In genomic region chr1:25430073-25430665, GRCh38 we compare ENCODE assay signal across 8 cellular contexts.
DNase-seq lines count a peak whose midpoint lies in the region; ATAC-seq and TF ChIP-seq lines count a peak whose summit lies in the region.

No MANE protein-coding gene starts in this region.

- no peaks in the 10 kb centered on the region for H3K27me3 Mint-ChIP-seq in central memory CD8-positive, alpha-beta T cell

- H3K4me1 Mint-ChIP-seq in central memory CD8-positive, alpha-beta T cell = peaks cover 37% of the 10 kb centered on the region

- H3K4me3 ChIP-seq in AG10803 (ENCODE audit: low read length) = peak overlapping the region; percentile 86

- no peak for TF ChIP-seq CTCF in AG10803 (conservative IDR thresholded peaks at IDR 0.05; ENCODE audit: low read length)

- DNase-seq in AG10803 (ENCODE audit: low read depth) = peak; percentile 80
- DNase-seq in NCI-H226 = peak; percentile 67
- DNase-seq in activated CD4-positive, CD25-positive, alpha-beta regulatory T cell treated with anti-CD3 and anti-CD28 coated beads, Interleukin-2, amount 50 U/mL, for 16 hours (ENCODE audit: low read depth, low spot score) = peak; percentile 77
- peak; percentile 82 to 85 for DNase-seq in central memory CD8-positive, alpha-beta T cell (ENCODE audit: low spot score in 2 of 2)
- peak; percentile 82 for DNase-seq in kidney glomerular epithelial cell (lab: John Stamatoyannopoulos, UW)
- peak; percentile 58 to 76 for DNase-seq in stimulated activated CD4-positive, alpha-beta T cell treated with anti-CD3 and anti-CD28 coated beads, Interleukin-1b, Interleukin-23, amount 100 ng/mL, for 1 hour (ENCODE audit: low read depth in 2 of 2)

- H3K27ac Mint-ChIP-seq in central memory CD8-positive, alpha-beta T cell (ENCODE audit: low read depth) = peak overlapping the region; percentile 99

- no peaks in the 10 kb centered on the region for H3K9me3 Mint-ChIP-seq in central memory CD8-positive, alpha-beta T cell

- peak; percentile 77 for ATAC-seq in GM19035 (IDR thresholded peaks at IDR 0.05; ENCODE audit: unreplicated experiment)
- ATAC-seq in HG03196 (IDR thresholded peaks at IDR 0.05; ENCODE audit: unreplicated experiment) = peak; percentile 53
- ATAC-seq in central memory CD8-positive, alpha-beta T cell (replicated peaks; ENCODE audit: extremely low read depth, poor library complexity, severe bottlenecking) = peak; percentile 73

- H3K4me3 Mint-ChIP-seq in central memory CD8-positive, alpha-beta T cell = peak overlapping the region; percentile 97

- H3K36me3 Mint-ChIP-seq in central memory CD8-positive, alpha-beta T cell (ENCODE audit: insufficient read depth) = peaks cover 11% of the 10 kb centered on the region

Comparison
In these comparisons a context has a peak if more than half of its experiments do, and no peak if none do; other contexts are left out.
1. Peak in every context shown above with its lines: DNase-seq, ATAC-seq and H3K4me3 ChIP-seq.